Comparison of ENCODE assay signal across 8 cellular contexts in the genomic region with DNA sequence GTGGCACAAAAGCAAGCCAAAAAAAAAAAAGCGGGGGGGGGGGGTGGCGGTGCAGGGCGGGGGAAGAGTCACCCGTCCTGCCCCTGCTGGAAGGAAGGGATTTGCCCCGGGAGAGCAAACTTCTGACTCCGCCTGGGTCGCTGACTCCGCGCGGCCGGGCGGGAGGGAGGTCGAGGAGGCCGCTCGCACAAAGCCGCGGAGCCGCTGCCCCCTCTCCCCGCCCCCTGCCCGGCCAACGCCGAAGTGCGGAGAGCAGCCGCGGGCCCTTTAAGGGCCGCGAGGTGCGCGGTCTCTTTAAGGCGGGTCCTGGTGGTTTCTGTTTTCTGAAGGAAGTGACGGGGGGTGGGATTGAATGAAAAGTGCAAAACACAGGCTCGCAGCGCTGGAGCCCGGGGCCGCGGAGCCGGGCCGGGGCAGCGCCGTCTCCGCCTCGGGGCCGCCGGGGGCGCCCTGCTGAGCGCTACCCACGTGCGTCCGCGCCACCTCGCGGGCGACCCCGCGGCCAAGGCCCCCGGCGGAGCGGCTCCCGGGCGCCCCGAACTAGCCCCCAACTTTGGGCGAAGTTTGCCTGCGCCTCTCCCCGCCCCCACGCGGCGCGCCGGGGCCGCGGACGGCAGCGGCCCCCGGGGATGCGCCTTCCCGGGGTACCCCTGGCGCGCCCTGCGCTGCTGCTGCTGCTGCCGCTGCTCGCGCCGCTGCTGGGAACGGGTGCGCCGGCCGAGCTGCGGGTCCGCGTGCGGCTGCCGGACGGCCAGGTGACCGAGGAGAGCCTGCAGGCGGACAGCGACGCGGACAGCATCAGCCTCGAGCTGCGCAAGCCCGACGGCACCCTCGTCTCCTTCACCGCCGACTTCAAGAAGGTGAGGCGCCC.
DNase-seq lines count a peak whose midpoint lies in the region; ATAC-seq lines count a peak whose summit lies in the region.

OAF (plus strand) TSS at position 382 of the 871 bp plus-strand sequence; CDS start at position 630, 248 bp downstream.

- DNase-seq in AML-193 (lab: John Stamatoyannopoulos, UW) (peak; percentile 29 to 41), GM19238 (ENCODE audit: insufficient read length, low spot score) (peak; percentile 87), RPMI8226 (peak; percentile 86), germinal center (ENCODE audit: low spot score) (peak; percentile 79), nucleus accumbens (lab: John Stamatoyannopoulos, UW) (peak in 45 of 56 donors; percentile 13 to 78 (median 50)), superior temporal gyrus (ENCODE audit: extremely low spot score) (peak; percentile 70)
- peak; percentile 81 for DNase-seq in activated naive CD4-positive, alpha-beta T cell treated with anti-CD3 and anti-CD28 coated beads, Interleukin-2, amount 10 ng/mL, durations not matched to agents 7 days and 5 days

- H3K9me3 Mint-ChIP-seq in activated naive CD4-positive, alpha-beta T cell treated with anti-CD3 and anti-CD28 coated beads, Interleukin-2, amount 10 ng/mL, durations not matched to agents 7 days and 5 days, result no peaks in the 10 kb centered on the region

- H3K27me3 Mint-ChIP-seq in activated naive CD4-positive, alpha-beta T cell treated with anti-CD3 and anti-CD28 coated beads, Interleukin-2, amount 10 ng/mL, durations not matched to agents 7 days and 5 days, result peaks cover 83% of the 10 kb centered on the region

- peaks cover 13% of the 10 kb centered on the region for H3K4me1 Mint-ChIP-seq in activated naive CD4-positive, alpha-beta T cell treated with anti-CD3 and anti-CD28 coated beads, Interleukin-2, amount 10 ng/mL, durations not matched to agents 7 days and 5 days

- CTCF ChIA-PET in activated naive CD4-positive, alpha-beta T cell treated with anti-CD3 and anti-CD28 coated beads, Interleukin-2, amount 10 ng/mL, durations not matched to agents 7 days and 5 days (lab: Charles Lee), result no interaction called here

- H3K4me3 Mint-ChIP-seq in activated naive CD4-positive, alpha-beta T cell treated with anti-CD3 and anti-CD28 coated beads, Interleukin-2, amount 10 ng/mL, durations not matched to agents 7 days and 5 days, result peak within 1 kb of the TSS; percentile 85

- ATAC-seq in HG03520 (IDR thresholded peaks at IDR 0.05; ENCODE audit: unreplicated experiment), result peak; percentile 74

- H3K36me3 Mint-ChIP-seq in activated naive CD4-positive, alpha-beta T cell treated with anti-CD3 and anti-CD28 coated beads, Interleukin-2, amount 10 ng/mL, durations not matched to agents 7 days and 5 days, result no peaks in the 10 kb centered on the region

- no peak within 1 kb of the TSS for H3K27ac Mint-ChIP-seq in activated naive CD4-positive, alpha-beta T cell treated with anti-CD3 and anti-CD28 coated beads, Interleukin-2, amount 10 ng/mL, durations not matched to agents 7 days and 5 days

Comparison
In these comparisons a context has a peak if more than half of its experiments do, and no peak if none do; other contexts are left out.
1. Peak in every context shown above with its lines: DNase-seq and ATAC-seq.
2. DNase-seq: peak in every context shown above with its lines; median percentile 87 in GM19238; 86 in RPMI8226; 81 in activated naive CD4-positive, alpha-beta T cell treated with anti-CD3 and anti-CD28 coated beads, Interleukin-2, amount 10 ng/mL, durations not matched to agents 7 days and 5 days; 79 in germinal center; 70 in superior temporal gyrus; 50 in nucleus accumbens; 35 in AML-193.